Comparison of ENCODE assay signal across 16 cellular contexts in genomic region chr12:93015970-93016751, GRCh38.
DNase-seq lines count a peak whose midpoint lies in the region; ATAC-seq and TF ChIP-seq lines count a peak whose summit lies in the region.
"Had no signal": no experiment of that assay in that cellular context is flagged by ENCODE, and none has a peak within 500 bp of the region (broad histone marks: within the 10 kb centered on the region; RNA-seq: fewer than 3 reads in every experiment).

No MANE protein-coding gene starts in this region.

- no peaks in the 10 kb centered on the region for H3K27me3 ChIP-seq in Caco-2 (replicated peaks; ENCODE audit: control insufficient read depth, insufficient read depth, low read length)
- H3K27me3 ChIP-seq: vagina had no signal

- TF ChIP-seq CTCF in Caco-2 (IDR thresholded peaks at IDR 0.05; ENCODE audit: insufficient read depth in 1 of 2, low read depth in 1 of 2, low read length in 1 of 2, severe bottlenecking in 1 of 2, unreplicated experiment in 1 of 2), result no peak
- TF ChIP-seq CTCF in mesothelial cell of epicardium (IDR thresholded peaks at IDR 0.05; ENCODE audit: unreplicated experiment), result no peak
- no peak for TF ChIP-seq CTCF in MCF 10A (IDR thresholded peaks at IDR 0.05; ENCODE audit: unreplicated experiment)

- peaks cover 87% of the 10 kb centered on the region for H3K4me1 ChIP-seq in Caco-2
- H3K4me1 ChIP-seq: vagina had no signal

- peaks cover 89% of the 10 kb centered on the region for H3K36me3 Mint-ChIP-seq in Caco-2 (ENCODE audit: insufficient read depth, unreplicated experiment)
- no peaks in the 10 kb centered on the region for H3K36me3 Mint-ChIP-seq in mesothelial cell of epicardium
- H3K36me3 Mint-ChIP-seq in MCF 10A (ENCODE audit: insufficient read depth, unreplicated experiment), result no peaks in the 10 kb centered on the region

- H3K9me3 Mint-ChIP-seq in Caco-2 (ENCODE audit: unreplicated experiment) (no peaks in the 10 kb centered on the region), mesothelial cell of epicardium (no peaks in the 10 kb centered on the region), MCF 10A (ENCODE audit: unreplicated experiment) (no peaks in the 10 kb centered on the region)
- H3K9me3 Mint-ChIP-seq: H9, naive B cell had no signal

- H3K36me3 ChIP-seq in Caco-2 (ENCODE audit: control insufficient read depth, insufficient read depth, low read length), result peaks cover 5% of the 10 kb centered on the region
- H3K36me3 ChIP-seq: vagina had no signal

- peak overlapping the region; percentile 89 for H3K27ac Mint-ChIP-seq in Caco-2 (ENCODE audit: unreplicated experiment)
- peak overlapping the region; percentile 86 for H3K27ac Mint-ChIP-seq in mesothelial cell of epicardium
- H3K27ac Mint-ChIP-seq in MCF 10A (ENCODE audit: low read depth, unreplicated experiment), result no peak overlapping the region
- H3K27ac Mint-ChIP-seq: H9, naive B cell had no signal

- POLR2A ChIA-PET in Caco-2 (lab: Charles Lee), result interaction anchor here (0.7 to 1.3 kb wide), 5 partner anchors 11 to 106 kb away, joined by 3 to 5 read pairs (median 4); partner anchors contain the start of gene EEA1
- POLR2A ChIA-PET in MCF 10A (lab: Yijun Ruan, JAX), result no interaction called here

- H3K27ac ChIP-seq in cingulate gyrus (ENCODE audit: low read depth, low read length), result peak overlapping the region; percentile 86
- H3K27ac ChIP-seq: epithelial cell of prostate, vagina had no signal

- no peak for ATAC-seq in GM19452 (IDR thresholded peaks at IDR 0.05; ENCODE audit: unreplicated experiment)
- ATAC-seq: GM12878 had no signal

- no TSS peak for BruUV-seq in Caco-2 (replicated peaks; lab: Mats Ljungman, UMichigan)
- BruUV-seq in MCF 10A (replicated peaks; lab: Mats Ljungman, UMichigan), result no TSS peak

- 0 out of 2 replicates have a peak, but pooled peaks cover 3% of the 10 kb centered on the region for H3K9me3 ChIP-seq in Caco-2
- H3K9me3 ChIP-seq: SK-N-SH, vagina had no signal

- H3K27me3 Mint-ChIP-seq in Caco-2 (ENCODE audit: insufficient read depth, unreplicated experiment) (no peaks in the 10 kb centered on the region), mesothelial cell of epicardium (ENCODE audit: low read depth) (no peaks in the 10 kb centered on the region), MCF 10A (ENCODE audit: insufficient read depth, unreplicated experiment) (no peaks in the 10 kb centered on the region)
- H3K27me3 Mint-ChIP-seq: naive B cell had no signal

- H3K4me3 Mint-ChIP-seq in Caco-2 (ENCODE audit: unreplicated experiment), result peak overlapping the region; percentile 58
- H3K4me3 Mint-ChIP-seq in mesothelial cell of epicardium, result no peak overlapping the region
- no peak overlapping the region for H3K4me3 Mint-ChIP-seq in MCF 10A (ENCODE audit: unreplicated experiment)
- H3K4me3 Mint-ChIP-seq: H9, naive B cell had no signal

- CTCF ChIA-PET in Caco-2 (lab: Charles Lee), result interaction anchor here (0.9 to 1.9 kb wide), 6 partner anchors 9 to 189 kb away, joined by 3 to 8 read pairs (median 5); partner anchors contain the start of gene EEA1
- CTCF ChIA-PET in MCF 10A (lab: Yijun Ruan, JAX), result interaction anchor here (0.6 to 1.8 kb wide), 8 partner anchors 8 to 405 kb away, joined by 3 to 8 read pairs (median 4); no protein-coding TSS in a partner anchor

- H3K4me3 ChIP-seq in Caco-2 (ENCODE audit: low read depth, low read length), result no peak overlapping the region
- H3K4me3 ChIP-seq: GM12878, vagina had no signal

- H3K4me1 Mint-ChIP-seq in Caco-2 (ENCODE audit: low read depth, unreplicated experiment) (peaks cover 62% of the 10 kb centered on the region), mesothelial cell of epicardium (peaks cover 40% of the 10 kb centered on the region), MCF 10A (ENCODE audit: insufficient read depth, unreplicated experiment) (no peaks in the 10 kb centered on the region)

- intact Hi-C loops in Caco-2 (cut with micrococcal nuclease; ENCODE audit: unreplicated experiment) (loop anchor here (1.0 kb wide), 2 partner anchors 10 to 106 kb away; no protein-coding TSS in a partner anchor), MCF 10A (cut with micrococcal nuclease) (no loop called here)

- peak; percentile 78 to 81 for DNase-seq in Caco-2
- DNase-seq in NCI-H2196 (lab: John Stamatoyannopoulos, UW; ENCODE audit: unreplicated experiment), result peak; percentile 13
- no peak for DNase-seq in mesothelial cell of epicardium (ENCODE audit: low spot score in 2 of 2, unreplicated experiment in 2 of 2)
- DNase-seq in T-helper 1 cell, result no peak
- DNase-seq in MCF 10A (ENCODE audit: unreplicated experiment), result no peak
- no peak for DNase-seq in effector CD8-positive, alpha-beta T cell (lab: John Stamatoyannopoulos, UW)
- DNase-seq: activated T-cell treated with anti-CD3 and anti-CD28 coated beads, Interleukin-2, amount 50 U/mL, for 48 hours; H9; naive B cell; SK-N-SH; stimulated activated CD4-positive, alpha-beta T cell treated with anti-CD3 and anti-CD28 coated beads, Interleukin-12 subunit alpha, Interleukin-12 subunit beta, amount 100 ng/mL, for 4 hours had no signal

Comparison
In these comparisons a context has a peak if more than half of its experiments do, and no peak if none do; other contexts are left out.
1. DNase-seq: peak in Caco-2 (2 of 2) and NCI-H2196 (single experiment); none in mesothelial cell of epicardium (0 of 2), T-helper 1 cell (0 of 5), MCF 10A (single experiment) and effector CD8-positive, alpha-beta T cell (single experiment).